Comparison of ENCODE assay signal across 9 cellular contexts in the genomic region with DNA sequence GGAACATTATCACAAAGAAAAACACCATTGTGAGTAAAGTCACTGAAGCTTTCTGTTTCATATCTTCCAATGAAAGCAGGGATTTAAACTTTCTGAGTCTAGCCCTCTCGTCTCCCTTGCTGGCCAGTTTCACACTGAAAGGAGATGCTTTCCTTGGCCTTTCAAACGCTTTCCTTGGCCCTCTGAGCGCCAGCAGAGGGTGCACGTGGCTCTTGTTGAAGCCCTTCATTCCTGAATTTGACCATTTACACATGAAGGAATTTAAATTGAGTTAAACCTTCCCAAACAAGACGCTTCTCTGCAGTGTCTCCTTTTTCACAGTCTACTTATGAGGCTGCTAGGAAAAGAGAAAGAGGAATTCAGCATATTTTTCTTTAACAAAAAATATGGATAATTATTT. TPM values are rescaled to one million over a fixed set of nuclear protein-coding genes. Genes with fewer than 3 reads are reported as not detected.
DNase-seq lines count a peak whose midpoint lies in the region; ATAC-seq and TF ChIP-seq lines count a peak whose summit lies in the region.
"Had no signal": no experiment of that assay in that cellular context is flagged by ENCODE, and none has a peak within 500 bp of the region (broad histone marks: within the 10 kb centered on the region; RNA-seq: fewer than 3 reads in every experiment).

No MANE protein-coding gene starts in this region.

- H3K27me3 Mint-ChIP-seq in activated naive CD8-positive, alpha-beta T cell treated with anti-CD3 and anti-CD28 coated beads for 36 hours, result peaks cover 11% of the 10 kb centered on the region

- POLR2A ChIA-PET in AG04449 (lab: Yijun Ruan, JAX), result no interaction called here
- POLR2A ChIA-PET in HEK293T (lab: Yijun Ruan, JAX), result no interaction called here

- DNase-seq in AG04449 (ENCODE audit: low read depth, low spot score) (no peak), HEK293T (ENCODE audit: extremely low spot score) (peak; percentile 27), SW480 (ENCODE audit: low spot score) (peak; percentile 11), iPS DF 4.7 (ENCODE audit: extremely low read depth, low spot score) (peak; percentile 69), aorta (peak; percentile 61 to 81), HK-2 (ENCODE audit: unreplicated experiment) (no peak), NCI-H1105 treated with DMSO at 0.1 percent for 48 hours (lab: John Stamatoyannopoulos, UW) (no peak)
- DNase-seq in activated naive CD8-positive, alpha-beta T cell treated with anti-CD3 and anti-CD28 coated beads for 36 hours, result no peak

- no peaks in the 10 kb centered on the region for H3K9me3 Mint-ChIP-seq in activated naive CD8-positive, alpha-beta T cell treated with anti-CD3 and anti-CD28 coated beads for 36 hours

- no peaks in the 10 kb centered on the region for H3K27me3 ChIP-seq in aorta (ENCODE audit: control insufficient read depth in 1 of 2, insufficient read depth in 2 of 2, low read length in 1 of 2)

- H3K4me3 ChIP-seq in AG04449 (ENCODE audit: low read depth, low read length), result no peak overlapping the region
- no peak overlapping the region for H3K4me3 ChIP-seq in aorta (ENCODE audit: low read length in 2 of 2)

- peak; percentile 62 for ATAC-seq in aorta (ENCODE audit: low FRiP score)

- H3K4me3 Mint-ChIP-seq in activated naive CD8-positive, alpha-beta T cell treated with anti-CD3 and anti-CD28 coated beads for 36 hours, result no peak overlapping the region
- H3K4me3 Mint-ChIP-seq: activated naive CD8-positive, alpha-beta T cell had no signal

- no peaks in the 10 kb centered on the region for H3K36me3 Mint-ChIP-seq in activated naive CD8-positive, alpha-beta T cell treated with anti-CD3 and anti-CD28 coated beads for 36 hours
- H3K36me3 Mint-ChIP-seq: activated naive CD8-positive, alpha-beta T cell had no signal

- peak; percentile 69 for TF ChIP-seq CTCF in AG04449 (IDR thresholded peaks at IDR 0.05; ENCODE audit: insufficient read depth, low read length, missing control alignments)

- CTCF ChIA-PET in AG04449 (lab: Yijun Ruan, JAX) (interaction anchor here (2.2 to 2.4 kb wide), 2 partner anchors 10 to 37 kb away, joined by 11 to 19 read pairs; no protein-coding TSS in a partner anchor), HEK293T (lab: Yijun Ruan, JAX) (interaction anchor here (0.6 kb wide), 1 partner anchor 12 kb away, joined by 3 read pairs; no protein-coding TSS in a partner anchor)

- intact Hi-C loops in aorta (cut with DNase I), result no loop called here

- H3K27ac ChIP-seq in aorta (ENCODE audit: low read depth in 1 of 2, low read length in 2 of 2), result no peak overlapping the region

- peaks cover 17% of the 10 kb centered on the region for H3K4me1 Mint-ChIP-seq in activated naive CD8-positive, alpha-beta T cell treated with anti-CD3 and anti-CD28 coated beads for 36 hours

- H3K36me3 ChIP-seq in aorta (ENCODE audit: control insufficient read depth in 1 of 2, insufficient read depth in 2 of 2, low read length in 1 of 2), result peaks cover 2% of the 10 kb centered on the region in 2 donors

- no peak overlapping the region for H3K27ac Mint-ChIP-seq in activated naive CD8-positive, alpha-beta T cell treated with anti-CD3 and anti-CD28 coated beads for 36 hours

- WGBS in aorta, 2 donors, result 1 to 3% methylated on average over 5 of the region's 5 CpGs

- no peaks in the 10 kb centered on the region for H3K9me3 ChIP-seq in aorta (ENCODE audit: control insufficient read depth, low read length)

- peaks cover 3 to 25% of the 10 kb centered on the region in 2 donors for H3K4me1 ChIP-seq in aorta (ENCODE audit: control insufficient read depth in 1 of 2, insufficient read depth in 2 of 2, low read length in 2 of 2)

TF ChIP-seq in HEK293T, 16 proteins besides CTCF, POLR2A, EP300 and RAD21:
- no peak for TF ChIP-seq FOXK2 (IDR thresholded peaks at IDR 0.05)
- TF ChIP-seq L3MBTL2 (conservative IDR thresholded peaks at IDR 0.05), result peak; percentile 40

RNA-seq across cellular contexts. Expression of a gene that starts 21.5 kb away (rescaled TPM):
- 100 to 1,000 TPM; 597 to 862 TPM for total RNA-seq in aorta
- polyA plus RNA-seq in aorta, result 1,000 to 10,000 TPM in 1 of 2 donors, 100 to 1,000 TPM in 1; 405 to 1,814 TPM
- not detected for total RNA-seq in activated naive CD8-positive, alpha-beta T cell treated with anti-CD3 and anti-CD28 coated beads for 36 hours

Comparison
In these comparisons a context has a peak if more than half of its experiments do, and no peak if none do; other contexts are left out.
1. DNase-seq: peak in HEK293T (single experiment), SW480 (single experiment), iPS DF 4.7 (single experiment) and aorta (2 of 2); none in AG04449 (single experiment), activated naive CD8-positive, alpha-beta T cell treated with anti-CD3 and anti-CD28 coated beads for 36 hours (single experiment), HK-2 (single experiment) and NCI-H1105 treated with DMSO at 0.1 percent for 48 hours (single experiment).
2. RNA of a gene that starts 21.5 kb away (total RNA-seq): 597 to 862 TPM in aorta; not detected in activated naive CD8-positive, alpha-beta T cell treated with anti-CD3 and anti-CD28 coated beads for 36 hours; every median in the first group is over 100 times any median in the second.